9 cellular contexts compared by ENCODE assay signal in the genomic region with DNA sequence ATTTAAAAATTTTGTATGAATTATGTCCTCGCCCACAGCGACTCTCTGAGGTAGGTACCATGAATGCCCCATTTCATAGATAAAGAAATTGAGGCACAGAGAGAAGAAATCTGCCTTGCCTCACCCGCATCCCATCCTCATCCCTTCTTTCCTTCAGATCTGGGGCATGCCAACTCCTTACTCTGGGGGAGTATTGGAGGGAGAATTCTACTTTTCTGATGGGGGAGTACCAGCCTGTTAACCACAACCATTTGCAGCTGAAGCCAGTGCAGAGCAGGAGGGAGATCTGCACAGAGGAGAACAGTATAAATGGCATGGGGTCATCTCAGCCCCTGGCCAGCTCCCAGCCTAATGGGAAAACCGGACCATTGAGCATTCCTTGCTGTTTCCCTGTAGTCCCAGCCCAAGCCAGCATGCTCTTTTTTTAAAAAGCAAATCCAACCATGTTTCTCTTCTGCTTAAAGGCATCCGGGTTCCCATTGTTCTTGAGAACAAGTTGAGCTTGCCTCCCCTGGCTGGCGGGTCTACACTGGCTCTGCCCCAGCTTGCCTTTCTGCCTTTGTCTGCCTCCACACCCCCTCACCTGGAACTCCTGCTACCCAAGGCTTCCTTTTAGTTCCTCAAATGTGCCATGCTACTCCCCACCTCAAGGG. TPM values are rescaled to one million over a fixed set of nuclear protein-coding genes. Genes with fewer than 3 reads are reported as not detected.
DNase-seq lines count a peak whose midpoint lies in the region; ATAC-seq and TF ChIP-seq lines count a peak whose summit lies in the region.
"Had no signal": no experiment of that assay in that cellular context is flagged by ENCODE, and none has a peak within 500 bp of the region (broad histone marks: within the 10 kb centered on the region; RNA-seq: fewer than 3 reads in every experiment).

No MANE protein-coding gene starts in this region.

- no peaks in the 10 kb centered on the region for H3K9me3 ChIP-seq in CD4-positive, alpha-beta T cell (ENCODE audit: control insufficient read depth, low read length)
- H3K9me3 ChIP-seq in WERI-Rb-1 (ENCODE audit: severe bottlenecking), result no peaks in the 10 kb centered on the region

- peaks cover 29% of the 10 kb centered on the region for H3K4me1 Mint-ChIP-seq in CD4-positive, alpha-beta T cell (ENCODE audit: low read depth)
- H3K4me1 Mint-ChIP-seq in dendritic cell treated with granulocyte-macrophage colony-stimulating factor and Interleukin-4, amounts not matched to agents 40 ng/mL and 50 ng/mL, for 4 days (ENCODE audit: low read depth), result peaks cover 20% of the 10 kb centered on the region
- H3K4me1 Mint-ChIP-seq in neural crest cell, result peaks cover 37% of the 10 kb centered on the region

- POLR2A ChIA-PET in CD4-positive, alpha-beta T cell (lab: Charles Lee), result no interaction called here

- peaks cover 67% of the 10 kb centered on the region for H3K27me3 ChIP-seq in CD4-positive, alpha-beta T cell (ENCODE audit: control insufficient read depth, insufficient read depth, low read length)
- H3K27me3 ChIP-seq in WERI-Rb-1 (ENCODE audit: insufficient read depth, low read depth, severe bottlenecking), result no peaks in the 10 kb centered on the region

- H3K4me3 Mint-ChIP-seq in CD4-positive, alpha-beta T cell, result peak overlapping the region; percentile 83
- peak overlapping the region; percentile 96 for H3K4me3 Mint-ChIP-seq in dendritic cell treated with granulocyte-macrophage colony-stimulating factor and Interleukin-4, amounts not matched to agents 40 ng/mL and 50 ng/mL, for 4 days
- H3K4me3 Mint-ChIP-seq in neural crest cell, result peak overlapping the region; percentile 87

- no peak for TF ChIP-seq CTCF in CD4-positive, alpha-beta T cell (IDR thresholded peaks at IDR 0.05)
- no peak for TF ChIP-seq CTCF in LNCaP clone FGC (IDR thresholded peaks at IDR 0.05; ENCODE audit: control insufficient read depth, extremely low read depth, insufficient read depth)
- TF ChIP-seq CTCF in neural crest cell (conservative IDR thresholded peaks at IDR 0.05), result no peak
- TF ChIP-seq CTCF in WERI-Rb-1 (IDR thresholded peaks at IDR 0.05; ENCODE audit: low read depth, low read length), result no peak

- no peaks in the 10 kb centered on the region for H3K36me3 Mint-ChIP-seq in CD4-positive, alpha-beta T cell (ENCODE audit: low read depth)
- peaks cover 12% of the 10 kb centered on the region for H3K36me3 Mint-ChIP-seq in dendritic cell treated with granulocyte-macrophage colony-stimulating factor and Interleukin-4, amounts not matched to agents 40 ng/mL and 50 ng/mL, for 4 days (ENCODE audit: low read depth)
- no peaks in the 10 kb centered on the region for H3K36me3 Mint-ChIP-seq in neural crest cell (ENCODE audit: low read depth)

- no peak overlapping the region for H3K27ac Mint-ChIP-seq in CD4-positive, alpha-beta T cell
- no peak overlapping the region for H3K27ac Mint-ChIP-seq in dendritic cell treated with granulocyte-macrophage colony-stimulating factor and Interleukin-4, amounts not matched to agents 40 ng/mL and 50 ng/mL, for 4 days
- H3K27ac Mint-ChIP-seq in neural crest cell (ENCODE audit: unreplicated experiment), result no peak overlapping the region

- intact Hi-C loops in CD4-positive, alpha-beta T cell (cut with DNase I, micrococcal nuclease), result no loop called here
- intact Hi-C loops in dendritic cell treated with granulocyte-macrophage colony-stimulating factor and Interleukin-4, amounts not matched to agents 40 ng/mL and 50 ng/mL, for 4 days (cut with micrococcal nuclease), result no loop called here

- no peak for ATAC-seq in CD4-positive, alpha-beta T cell (ENCODE audit: poor library complexity)
- no peak for ATAC-seq in GM18909 (IDR thresholded peaks at IDR 0.05; ENCODE audit: poor library complexity, unreplicated experiment)

- CTCF ChIA-PET in CD4-positive, alpha-beta T cell (lab: Charles Lee), result no interaction called here

- H3K9me3 Mint-ChIP-seq in CD4-positive, alpha-beta T cell, result no peaks in the 10 kb centered on the region
- no peaks in the 10 kb centered on the region for H3K9me3 Mint-ChIP-seq in dendritic cell treated with granulocyte-macrophage colony-stimulating factor and Interleukin-4, amounts not matched to agents 40 ng/mL and 50 ng/mL, for 4 days
- H3K9me3 Mint-ChIP-seq in neural crest cell, result no peaks in the 10 kb centered on the region

- H3K4me3 ChIP-seq in LNCaP clone FGC (ENCODE audit: low read depth, low read length) (peak overlapping the region; percentile 79), WERI-Rb-1 (ENCODE audit: low read depth, low read length) (no peak overlapping the region)

- H3K27ac ChIP-seq in CD4-positive, alpha-beta T cell (ENCODE audit: low read depth, low read length), result no peak overlapping the region
- no peak overlapping the region for H3K27ac ChIP-seq in WERI-Rb-1

- peaks cover 83% of the 10 kb centered on the region for H3K27me3 Mint-ChIP-seq in CD4-positive, alpha-beta T cell
- H3K27me3 Mint-ChIP-seq in dendritic cell treated with granulocyte-macrophage colony-stimulating factor and Interleukin-4, amounts not matched to agents 40 ng/mL and 50 ng/mL, for 4 days, result peaks cover 56% of the 10 kb centered on the region
- peaks cover 86% of the 10 kb centered on the region for H3K27me3 Mint-ChIP-seq in neural crest cell (ENCODE audit: low read depth)

- no peak for DNase-seq in CD4-positive, alpha-beta T cell
- DNase-seq in LNCaP clone FGC (ENCODE audit: low read depth) (no peak), neural crest cell (ENCODE audit: low read depth, low spot score) (no peak), SW 1271 (lab: John Stamatoyannopoulos, UW) (no peak), WERI-Rb-1 (no peak)
- no peak for DNase-seq in stimulated activated CD4-positive, alpha-beta T cell treated with anti-CD3 and anti-CD28 coated beads, Interleukin-4, amount 100 ng/mL, for 1 hour
- DNase-seq: activated naive CD4-positive, alpha-beta T cell treated with anti-CD3 and anti-CD28 coated beads, Interleukin-2, amount 50 U/mL, for 16 hours had no signal

- no peaks in the 10 kb centered on the region for H3K36me3 ChIP-seq in WERI-Rb-1

RNA-seq across cellular contexts. Expression of a gene that starts 8.7 kb away (rescaled TPM):
- under 1 TPM; 0.38 to 0.47 TPM for total RNA-seq in CD4-positive, alpha-beta T cell
- 14.6 and 15.9 TPM in 2 replicates for total RNA-seq in neural crest cell

RNA-seq across cellular contexts. Expression of a gene that starts 21.2 kb away (rescaled TPM):
- not detected for total RNA-seq in CD4-positive, alpha-beta T cell
- 0.98 and 3.1 TPM in 2 replicates for total RNA-seq in neural crest cell

Comparison
In these comparisons a context has a peak if more than half of its experiments do, and no peak if none do; other contexts are left out.
1. RNA of a gene that starts 8.7 kb away (total RNA-seq): 14.6 to 15.9 TPM in neural crest cell; 0.38 to 0.47 TPM in CD4-positive, alpha-beta T cell; every median in the first group is over 10 times any median in the second.
2. Peak in every context shown above with its lines, with median percentiles within 50 percentile points of each other: H3K4me3 Mint-ChIP-seq.